36 cellular contexts compared by ENCODE assay signal in the genomic region with DNA sequence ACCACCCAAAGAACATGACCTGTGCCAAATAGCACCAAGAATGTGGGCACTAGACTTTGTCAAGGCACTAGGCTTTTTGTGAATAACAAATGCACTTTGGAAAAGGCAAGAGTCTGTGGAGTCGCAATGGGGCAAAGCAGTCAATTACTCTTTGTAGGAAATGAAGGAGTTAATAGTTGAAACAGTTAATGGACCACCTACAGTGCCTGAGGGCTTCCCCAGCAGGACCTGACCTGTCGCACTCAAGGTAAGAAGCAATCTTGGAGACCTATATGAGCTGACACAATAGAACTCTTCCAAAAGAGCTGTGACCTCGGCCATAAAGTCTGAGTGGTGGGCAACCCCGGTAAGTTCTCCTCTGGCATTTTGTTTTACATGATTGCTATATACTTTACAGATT. TPM values are rescaled to one million over a fixed set of nuclear protein-coding genes. Genes with fewer than 3 reads are reported as not detected.
"Had no signal": no experiment of that assay in that cellular context is flagged by ENCODE, and none has a peak within 500 bp of the region (broad histone marks: within the 10 kb centered on the region; RNA-seq: fewer than 3 reads in every experiment).

No MANE protein-coding gene starts in this region.

- DNase-seq: activated B cell treated with CpG ODN at 0.5 μM for 24 hours; activated CD4-positive, alpha-beta memory T cell treated with anti-CD3 and anti-CD28 coated beads for 36 hours; activated CD4-positive, alpha-beta T cell treated with anti-CD3 and anti-CD28 coated beads for 4 hours; activated CD4-positive, alpha-beta T cell treated with anti-CD3 and anti-CD28 coated beads, Interleukin-2, amount 10 ng/mL, durations not matched to agents 24 days and 14 days; activated CD4-positive, alpha-beta T cell treated with anti-CD3 and anti-CD28 coated beads, Interleukin-2, amount 50 U/mL, for 1 hour; activated CD4-positive, alpha-beta T cell treated with anti-CD3 and anti-CD28 coated beads, Interleukin-2, amount 50 U/mL, for 4 hours; activated CD4-positive, CD25-positive, alpha-beta regulatory T cell treated with anti-CD3 and anti-CD28 coated beads, Interleukin-2, amount 50 U/mL, for 72 hours; activated CD8-positive, alpha-beta memory T cell treated with anti-CD3 and anti-CD28 coated beads, Interleukin-2, amount 50 U/mL, for 4 hours; activated CD8-positive, alpha-beta T cell treated with anti-CD3 and anti-CD28 coated beads for 36 hours; activated effector memory CD4-positive, alpha-beta T cell treated with anti-CD3 and anti-CD28 coated beads, Interleukin-2, amount 50 U/mL, for 16 hours; activated gamma-delta T cell treated with Interleukin-2 at 50 U/mL for 16 hours; activated naive CD4-positive, alpha-beta T cell; activated naive CD4-positive, alpha-beta T cell treated with anti-CD3 and anti-CD28 coated beads for 36 hours; activated naive CD4-positive, alpha-beta T cell treated with anti-CD3 and anti-CD28 coated beads, Interleukin-2, amount 50 U/mL, for 16 hours; activated naive CD8-positive, alpha-beta T cell treated with anti-CD3 and anti-CD28 coated beads for 36 hours; activated T-cell treated with anti-CD3 and anti-CD28 coated beads for 4 hours; activated T-cell treated with anti-CD3 and anti-CD28 coated beads, Interleukin-2, amount 50 U/mL, for 1 hour; activated T-cell treated with anti-CD3 and anti-CD28 coated beads, Interleukin-2, amount 50 U/mL, for 4 hours; activated T-cell treated with anti-CD3 and anti-CD28 coated beads, Interleukin-2, amount 50 U/mL, for 72 hours; adrenal gland; amniotic stem cell; aorta; body of pancreas; brain microvascular endothelial cell; central memory CD4-positive, alpha-beta T cell; T-helper 1 cell; T-helper 2 cell; T-helper 9 cell had no signal

- H3K27me3 Mint-ChIP-seq: activated B cell treated with CpG ODN at 0.5 μM for 24 hours; activated CD4-positive, alpha-beta memory T cell treated with anti-CD3 and anti-CD28 coated beads for 36 hours; activated CD4-positive, alpha-beta T cell treated with anti-CD3 and anti-CD28 coated beads, Interleukin-2, amount 10 ng/mL, durations not matched to agents 24 days and 14 days; activated CD8-positive, alpha-beta T cell treated with anti-CD3 and anti-CD28 coated beads for 36 hours; activated naive CD8-positive, alpha-beta T cell treated with anti-CD3 and anti-CD28 coated beads for 36 hours had no signal

- H3K27ac ChIP-seq: adrenal gland, body of pancreas, brain microvascular endothelial cell, breast epithelium, VCaP had no signal

- H3K27ac Mint-ChIP-seq: activated B cell treated with CpG ODN at 0.5 μM for 24 hours; activated CD4-positive, alpha-beta memory T cell treated with anti-CD3 and anti-CD28 coated beads for 36 hours; activated CD4-positive, alpha-beta T cell treated with anti-CD3 and anti-CD28 coated beads, Interleukin-2, amount 10 ng/mL, durations not matched to agents 24 days and 14 days; activated CD8-positive, alpha-beta T cell treated with anti-CD3 and anti-CD28 coated beads for 36 hours; activated naive CD4-positive, alpha-beta T cell treated with anti-CD3 and anti-CD28 coated beads for 36 hours; activated naive CD4-positive, alpha-beta T cell treated with anti-CD3 and anti-CD28 coated beads, Interleukin-2, amount 50 U/mL, for 72 hours; activated naive CD8-positive, alpha-beta T cell treated with anti-CD3 and anti-CD28 coated beads for 36 hours; activated T-cell treated with anti-CD3 and anti-CD28 coated beads, Interleukin-2, amount 50 U/mL, for 72 hours; activated T-helper 1 cell treated with anti-CD3 and anti-CD28 coated beads, Interleukin-12 subunit alpha, Interleukin-12 subunit beta, Interleukin-2, Interleukin-4 antibody, amounts not matched to agents 30 ng/mL and 10 ng/mL and 1 ng/mL, durations not matched to agents 14 hours and 24 hours and 36 hours; activated T-helper 17 cell treated with anti-CD3 and anti-CD28 coated beads, Interleukin-2, amount 50 U/mL, for 72 hours; T-helper 1 cell treated with Interleukin-12 subunit alpha and Interleukin-12 subunit beta and Interleukin-4 antibody, amounts not matched to agents 30 μg/mL and 1 μg/mL, for 36 hours; T-helper 2 cell treated with Interferon-gamma antibody and Interleukin-4, amounts not matched to agents 5 μg/mL and 100 μg/mL, for 36 hours had no signal

- H3K36me3 Mint-ChIP-seq: activated CD4-positive, alpha-beta memory T cell treated with anti-CD3 and anti-CD28 coated beads for 36 hours; activated naive CD4-positive, alpha-beta T cell treated with anti-CD3 and anti-CD28 coated beads, Interleukin-2, amount 50 U/mL, for 72 hours; activated naive CD8-positive, alpha-beta T cell treated with anti-CD3 and anti-CD28 coated beads for 36 hours had no signal

- H3K9me3 Mint-ChIP-seq: activated B cell treated with CpG ODN at 0.5 μM for 24 hours; activated CD4-positive, alpha-beta memory T cell treated with anti-CD3 and anti-CD28 coated beads for 36 hours; activated CD4-positive, alpha-beta T cell treated with anti-CD3 and anti-CD28 coated beads, Interleukin-2, amount 10 ng/mL, durations not matched to agents 24 days and 14 days; activated CD8-positive, alpha-beta T cell treated with anti-CD3 and anti-CD28 coated beads for 36 hours; activated naive CD4-positive, alpha-beta T cell treated with anti-CD3 and anti-CD28 coated beads for 36 hours; activated naive CD4-positive, alpha-beta T cell treated with anti-CD3 and anti-CD28 coated beads, Interleukin-2, amount 50 U/mL, for 72 hours; activated T-cell treated with anti-CD3 and anti-CD28 coated beads, Interleukin-2, amount 50 U/mL, for 4 hours; activated T-helper 1 cell treated with anti-CD3 and anti-CD28 coated beads, Interleukin-12 subunit alpha, Interleukin-12 subunit beta, Interleukin-2, Interleukin-4 antibody, amounts not matched to agents 30 ng/mL and 10 ng/mL and 1 ng/mL, durations not matched to agents 14 hours and 24 hours and 36 hours; activated T-helper 17 cell treated with anti-CD3 and anti-CD28 coated beads, Interleukin-2, amount 50 U/mL, for 72 hours; T-helper 2 cell treated with Interferon-gamma antibody and Interleukin-4, amounts not matched to agents 5 μg/mL and 100 μg/mL, for 36 hours had no signal

- H3K9me3 ChIP-seq: adrenal gland, body of pancreas, breast epithelium had no signal

- H3K4me1 ChIP-seq: adrenal gland, body of pancreas, breast epithelium had no signal

- H3K27me3 ChIP-seq: body of pancreas, brain microvascular endothelial cell had no signal

- H3K36me3 ChIP-seq: adrenal gland, brain microvascular endothelial cell, breast epithelium had no signal

- H3K4me3 ChIP-seq: adrenal gland, body of pancreas, breast epithelium had no signal

- H3K4me3 Mint-ChIP-seq: activated B cell treated with CpG ODN at 0.5 μM for 24 hours; activated CD4-positive, alpha-beta memory T cell treated with anti-CD3 and anti-CD28 coated beads for 36 hours; activated CD4-positive, alpha-beta T cell treated with anti-CD3 and anti-CD28 coated beads, Interleukin-2, amount 10 ng/mL, durations not matched to agents 24 days and 14 days; activated CD8-positive, alpha-beta T cell treated with anti-CD3 and anti-CD28 coated beads for 36 hours; activated naive CD4-positive, alpha-beta T cell treated with anti-CD3 and anti-CD28 coated beads for 36 hours; activated naive CD8-positive, alpha-beta T cell treated with anti-CD3 and anti-CD28 coated beads for 36 hours; activated T-cell treated with anti-CD3 and anti-CD28 coated beads, Interleukin-2, amount 50 U/mL, for 4 hours; activated T-cell treated with anti-CD3 and anti-CD28 coated beads, Interleukin-2, amount 50 U/mL, for 72 hours; activated T-helper 1 cell treated with anti-CD3 and anti-CD28 coated beads, Interleukin-12 subunit alpha, Interleukin-12 subunit beta, Interleukin-2, Interleukin-4 antibody, amounts not matched to agents 30 ng/mL and 10 ng/mL and 1 ng/mL, durations not matched to agents 14 hours and 24 hours and 36 hours; activated T-helper 17 cell treated with anti-CD3 and anti-CD28 coated beads, Interleukin-2, amount 50 U/mL, for 72 hours; T-helper 1 cell treated with Interleukin-12 subunit alpha and Interleukin-12 subunit beta and Interleukin-4 antibody, amounts not matched to agents 30 μg/mL and 1 μg/mL, for 36 hours; T-helper 2 cell treated with Interferon-gamma antibody and Interleukin-4, amounts not matched to agents 5 μg/mL and 100 μg/mL, for 36 hours had no signal

- H3K4me1 Mint-ChIP-seq: activated B cell treated with CpG ODN at 0.5 μM for 24 hours; activated CD4-positive, alpha-beta T cell treated with anti-CD3 and anti-CD28 coated beads, Interleukin-2, amount 10 ng/mL, durations not matched to agents 24 days and 14 days; activated naive CD8-positive, alpha-beta T cell treated with anti-CD3 and anti-CD28 coated beads for 36 hours; activated T-helper 17 cell treated with anti-CD3 and anti-CD28 coated beads, Interleukin-2, amount 50 U/mL, for 72 hours had no signal

RNA-seq across cellular contexts. Expression of gene CAPN6, which starts 49.2 kb away (rescaled TPM):
- total RNA-seq: activated B cell treated with CpG ODN at 0.5 μM for 24 hours; activated CD4-positive, alpha-beta memory T cell treated with anti-CD3 and anti-CD28 coated beads for 36 hours; activated CD4-positive, alpha-beta T cell treated with anti-CD3 and anti-CD28 coated beads, Interleukin-2, amount 10 ng/mL, durations not matched to agents 24 days and 14 days; activated CD8-positive, alpha-beta memory T cell treated with anti-CD3 and anti-CD28 coated beads for 36 hours; activated CD8-positive, alpha-beta T cell treated with anti-CD3 and anti-CD28 coated beads for 36 hours; activated naive CD4-positive, alpha-beta T cell treated with anti-CD3 and anti-CD28 coated beads for 36 hours; activated naive CD8-positive, alpha-beta T cell treated with anti-CD3 and anti-CD28 coated beads for 36 hours; activated T-cell treated with anti-CD3 and anti-CD28 coated beads, Interleukin-2, amount 50 U/mL, for 4 hours; activated T-cell treated with anti-CD3 and anti-CD28 coated beads, Interleukin-2, amount 50 U/mL, for 72 hours; activated T-helper 1 cell treated with anti-CD3 and anti-CD28 coated beads, Interleukin-12 subunit alpha, Interleukin-12 subunit beta, Interleukin-2, Interleukin-4 antibody, amounts not matched to agents 30 ng/mL and 10 ng/mL and 1 ng/mL, durations not matched to agents 14 hours and 24 hours and 36 hours; activated T-helper 17 cell treated with anti-CD3 and anti-CD28 coated beads, Interleukin-2, amount 50 U/mL, for 72 hours had no signal
